ENCODE assay signal across 1 cellular context in the genomic region with DNA sequence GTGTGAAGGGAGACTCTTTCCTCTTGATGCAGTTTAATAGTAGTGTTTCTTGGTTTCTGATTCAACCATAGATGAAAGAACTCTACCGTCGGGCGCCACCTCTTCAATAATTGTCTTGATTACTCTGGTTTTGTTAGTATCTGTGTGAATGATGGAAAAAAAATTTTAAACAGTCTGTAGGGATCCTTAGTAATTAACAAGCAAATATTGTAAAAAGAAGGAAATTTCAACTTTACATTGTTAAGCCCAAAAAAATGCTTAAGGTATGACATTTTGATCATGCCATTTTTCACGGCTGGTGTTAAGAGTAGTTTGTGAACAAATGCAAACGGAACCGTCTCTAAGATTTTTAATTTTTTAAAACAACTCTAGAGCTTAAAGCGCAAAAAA.
TF ChIP-seq lines count a peak whose summit lies in the region.

No MANE protein-coding gene starts in this region.

TF ChIP-seq in GM12878, 131 proteins besides CTCF, POLR2A, EP300 and RAD21:
- peak; percentile 25; the same call in 1 of the 2 replicates for TF ChIP-seq NBN (IDR thresholded peaks at IDR 0.05)
- no peak for TF ChIP-seq HDAC2 (IDR thresholded peaks at IDR 0.05)
- TF ChIP-seq JUNB (IDR thresholded peaks at IDR 0.05): 0 out of 2 replicates have a peak, but pooled peaks have one; percentile 13
- TF ChIP-seq ZBTB40 (IDR thresholded peaks at IDR 0.05; ENCODE audit: borderline replicate concordance): peak; percentile 58; the same call in 1 of the 2 replicates
- TF ChIP-seq YY1 (IDR thresholded peaks at IDR 0.05; ENCODE audit: low read depth, low read length): no peak
- no peak for TF ChIP-seq MTA2 (IDR thresholded peaks at IDR 0.05; ENCODE audit: low read depth)
- no peak for TF ChIP-seq EZH2 (IDR thresholded peaks at IDR 0.05; ENCODE audit: borderline replicate concordance, control insufficient read depth, low read depth, low read length)
